23 cellular contexts compared by ENCODE assay signal in genomic region chr3:118951089-118951488, GRCh38.
A peak's percentile ranks its signal among the peaks of the same experiment; 100 is the strongest.
DNase-seq lines count a peak whose midpoint lies in the region; ATAC-seq lines count a peak whose summit lies in the region.
"Had no signal": no experiment of that assay in that cellular context is flagged by ENCODE, and none has a peak within 500 bp of the region (broad histone marks: within the 10 kb centered on the region; RNA-seq: fewer than 3 reads in every experiment).

No MANE protein-coding gene starts in this region.

- H3K36me3 Mint-ChIP-seq in activated CD4-positive, alpha-beta T cell treated with anti-CD3 and anti-CD28 coated beads for 36 hours (ENCODE audit: low read depth): no peaks in the 10 kb centered on the region
- peaks cover 4% of the 10 kb centered on the region for H3K36me3 Mint-ChIP-seq in activated CD4-positive, alpha-beta T cell treated with anti-CD3 and anti-CD28 coated beads, Interleukin-2, amount 10 ng/mL, durations not matched to agents 24 days and 14 days (ENCODE audit: low read depth)
- peaks cover 0 to 1% of the 10 kb centered on the region in 2 donors for H3K36me3 Mint-ChIP-seq in activated T-cell treated with anti-CD3 and anti-CD28 coated beads, Interleukin-2, amount 50 U/mL, for 72 hours (ENCODE audit: insufficient read depth in 2 of 2)
- no peaks in the 10 kb centered on the region for H3K36me3 Mint-ChIP-seq in activated T-helper 17 cell treated with anti-CD3 and anti-CD28 coated beads, Interleukin-2, amount 50 U/mL, for 72 hours (ENCODE audit: low read depth)
- H3K36me3 Mint-ChIP-seq: CD14-positive monocyte had no signal

- CTCF ChIA-PET in activated CD4-positive, alpha-beta T cell treated with anti-CD3 and anti-CD28 coated beads for 36 hours (lab: Charles Lee): interaction anchor here (0.6 to 1.3 kb wide), 5 partner anchors 9 to 1121 kb away, joined by 3 to 6 read pairs (median 3); no protein-coding TSS in a partner anchor

- no peak overlapping the region for H3K27ac Mint-ChIP-seq in activated CD4-positive, alpha-beta T cell treated with anti-CD3 and anti-CD28 coated beads for 36 hours
- H3K27ac Mint-ChIP-seq in activated CD4-positive, alpha-beta T cell treated with anti-CD3 and anti-CD28 coated beads, Interleukin-2, amount 10 ng/mL, durations not matched to agents 24 days and 14 days: no peak overlapping the region
- H3K27ac Mint-ChIP-seq in activated T-cell treated with anti-CD3 and anti-CD28 coated beads, Interleukin-2, amount 50 U/mL, for 72 hours: no peak overlapping the region
- H3K27ac Mint-ChIP-seq in activated T-helper 17 cell treated with anti-CD3 and anti-CD28 coated beads, Interleukin-2, amount 50 U/mL, for 72 hours: no peak overlapping the region
- H3K27ac Mint-ChIP-seq: CD14-positive monocyte; CD4-positive, alpha-beta T cell; CD8-positive, alpha-beta memory T cell; GM23338; H9 had no signal

- POLR2A ChIA-PET in activated CD4-positive, alpha-beta T cell treated with anti-CD3 and anti-CD28 coated beads for 36 hours (lab: Charles Lee): no interaction called here

- DNase-seq in activated CD4-positive, alpha-beta T cell treated with anti-CD3 and anti-CD28 coated beads for 36 hours: no peak
- no peak for DNase-seq in activated CD4-positive, alpha-beta T cell treated with anti-CD3 and anti-CD28 coated beads, Interleukin-2, amount 10 ng/mL, durations not matched to agents 24 days and 14 days
- DNase-seq in activated T-cell treated with anti-CD3 and anti-CD28 coated beads, Interleukin-2, amount 50 U/mL, for 72 hours: no peak
- no peak for DNase-seq in activated T-cell treated with anti-CD3 and anti-CD28 coated beads for 4 hours
- DNase-seq in stimulated activated naive CD8-positive, alpha-beta T cell treated with anti-CD3 and anti-CD28 coated beads, Interleukin-15, Interleukin-2, amounts not matched to agents 100 U/mL and 50 U/mL, for 24 hours: no peak
- DNase-seq: 8988T; ACHN; AML-193; BE2C; CD4-positive, alpha-beta T cell; CD8-positive, alpha-beta memory T cell; DMS 273 treated with DMSO at 0.1 percent for 48 hours; DMS79; EL; GDM1; H9 had no signal

- ATAC-seq in activated CD4-positive, alpha-beta T cell treated with anti-CD3 and anti-CD28 coated beads for 36 hours: peak; percentile 60
- peak; percentile 71 to 79 for ATAC-seq in activated T-cell treated with anti-CD3 and anti-CD28 coated beads, Interleukin-2, amount 50 U/mL, for 72 hours (replicated peaks in 1 of 2)
- ATAC-seq in activated T-helper 17 cell treated with anti-CD3 and anti-CD28 coated beads, Interleukin-2, amount 50 U/mL, for 72 hours (replicated peaks): peak; percentile 77
- peak; percentile 84 for ATAC-seq in stimulated activated naive CD8-positive, alpha-beta T cell treated with anti-CD3 and anti-CD28 coated beads, Interleukin-15, Interleukin-2, amounts not matched to agents 100 U/mL and 50 U/mL, for 24 hours
- no peak for ATAC-seq in HG03565 (IDR thresholded peaks at IDR 0.05; ENCODE audit: unreplicated experiment)
- ATAC-seq: A549, GM12878, GM23338, HCT116 had no signal

- H3K4me3 Mint-ChIP-seq in activated CD4-positive, alpha-beta T cell treated with anti-CD3 and anti-CD28 coated beads for 36 hours: no peak overlapping the region
- no peak overlapping the region for H3K4me3 Mint-ChIP-seq in activated CD4-positive, alpha-beta T cell treated with anti-CD3 and anti-CD28 coated beads, Interleukin-2, amount 10 ng/mL, durations not matched to agents 24 days and 14 days
- H3K4me3 Mint-ChIP-seq in activated T-cell treated with anti-CD3 and anti-CD28 coated beads, Interleukin-2, amount 50 U/mL, for 72 hours: no peak overlapping the region
- no peak overlapping the region for H3K4me3 Mint-ChIP-seq in activated T-helper 17 cell treated with anti-CD3 and anti-CD28 coated beads, Interleukin-2, amount 50 U/mL, for 72 hours
- H3K4me3 Mint-ChIP-seq: CD14-positive monocyte; CD4-positive, alpha-beta T cell; CD8-positive, alpha-beta memory T cell; GM23338; H9 had no signal

- H3K9me3 Mint-ChIP-seq in activated CD4-positive, alpha-beta T cell treated with anti-CD3 and anti-CD28 coated beads for 36 hours (ENCODE audit: low read depth): no peaks in the 10 kb centered on the region
- H3K9me3 Mint-ChIP-seq in activated CD4-positive, alpha-beta T cell treated with anti-CD3 and anti-CD28 coated beads, Interleukin-2, amount 10 ng/mL, durations not matched to agents 24 days and 14 days: no peaks in the 10 kb centered on the region
- no peaks in the 10 kb centered on the region for H3K9me3 Mint-ChIP-seq in activated T-cell treated with anti-CD3 and anti-CD28 coated beads, Interleukin-2, amount 50 U/mL, for 72 hours
- peaks cover 3% of the 10 kb centered on the region for H3K9me3 Mint-ChIP-seq in activated T-helper 17 cell treated with anti-CD3 and anti-CD28 coated beads, Interleukin-2, amount 50 U/mL, for 72 hours
- H3K9me3 Mint-ChIP-seq: CD4-positive, alpha-beta T cell had no signal

- no peaks in the 10 kb centered on the region for H3K27me3 Mint-ChIP-seq in activated CD4-positive, alpha-beta T cell treated with anti-CD3 and anti-CD28 coated beads for 36 hours
- peaks cover 2% of the 10 kb centered on the region for H3K27me3 Mint-ChIP-seq in activated CD4-positive, alpha-beta T cell treated with anti-CD3 and anti-CD28 coated beads, Interleukin-2, amount 10 ng/mL, durations not matched to agents 24 days and 14 days
- H3K27me3 Mint-ChIP-seq in activated T-cell treated with anti-CD3 and anti-CD28 coated beads, Interleukin-2, amount 50 U/mL, for 72 hours (ENCODE audit: low read depth): no peaks in the 10 kb centered on the region
- no peaks in the 10 kb centered on the region for H3K27me3 Mint-ChIP-seq in activated T-helper 17 cell treated with anti-CD3 and anti-CD28 coated beads, Interleukin-2, amount 50 U/mL, for 72 hours
- H3K27me3 Mint-ChIP-seq: CD4-positive, alpha-beta T cell had no signal

- intact Hi-C loops in activated CD4-positive, alpha-beta T cell treated with anti-CD3 and anti-CD28 coated beads for 36 hours (cut with DNase I, micrococcal nuclease): no loop called here
- intact Hi-C loops in activated CD4-positive, alpha-beta T cell treated with anti-CD3 and anti-CD28 coated beads, Interleukin-2, amount 10 ng/mL, durations not matched to agents 24 days and 14 days (cut with micrococcal nuclease): no loop called here

- H3K4me1 Mint-ChIP-seq in activated CD4-positive, alpha-beta T cell treated with anti-CD3 and anti-CD28 coated beads for 36 hours: peaks cover 54% of the 10 kb centered on the region
- peaks cover 23% of the 10 kb centered on the region for H3K4me1 Mint-ChIP-seq in activated CD4-positive, alpha-beta T cell treated with anti-CD3 and anti-CD28 coated beads, Interleukin-2, amount 10 ng/mL, durations not matched to agents 24 days and 14 days
- H3K4me1 Mint-ChIP-seq in activated T-cell treated with anti-CD3 and anti-CD28 coated beads, Interleukin-2, amount 50 U/mL, for 72 hours (ENCODE audit: low read depth): peaks cover 42% of the 10 kb centered on the region
- H3K4me1 Mint-ChIP-seq in activated T-helper 17 cell treated with anti-CD3 and anti-CD28 coated beads, Interleukin-2, amount 50 U/mL, for 72 hours: peaks cover 23% of the 10 kb centered on the region
- H3K4me1 Mint-ChIP-seq: CD14-positive monocyte had no signal
